17 cellular contexts compared by ENCODE assay signal in the genomic region with DNA sequence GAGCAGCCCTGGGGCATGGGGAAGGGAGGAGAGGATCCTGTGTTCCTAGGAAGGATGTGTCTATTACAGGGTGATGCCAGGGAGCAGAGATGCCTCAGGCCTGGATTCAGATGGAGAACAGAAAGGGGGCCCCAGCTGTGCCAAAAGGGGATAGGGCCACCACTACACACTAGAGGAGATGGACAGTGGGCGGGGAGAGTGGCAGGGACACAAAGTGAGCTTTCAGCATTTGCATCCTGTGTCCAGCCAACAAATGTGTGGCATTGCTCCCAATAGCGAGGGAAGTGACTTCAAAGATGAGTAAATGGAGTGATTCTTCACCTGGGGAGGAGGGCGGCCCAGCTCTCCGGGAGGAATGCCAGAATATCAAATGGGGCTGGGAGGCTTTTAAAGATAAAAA.
"Had no signal": no experiment of that assay in that cellular context is flagged by ENCODE, and none has a peak within 500 bp of the region (broad histone marks: within the 10 kb centered on the region; RNA-seq: fewer than 3 reads in every experiment).

No MANE protein-coding gene starts in this region.

- H3K27ac Mint-ChIP-seq: activated naive CD8-positive, alpha-beta T cell treated with anti-CD3 and anti-CD28 coated beads, Interleukin-2, amount 10 ng/mL, durations not matched to agents 7 days and 5 days; memory B cell; natural killer cell treated with Interleukin-12 subunit alpha and Interleukin-12 subunit beta and Interleukin-15 and Interleukin-18, amount 100 ng/mL, for 72 hours had no signal

- H3K4me1 ChIP-seq: colonic mucosa, upper lobe of right lung had no signal

- H3K27me3 Mint-ChIP-seq: natural killer cell treated with Interleukin-12 subunit alpha and Interleukin-12 subunit beta and Interleukin-15 and Interleukin-18, amount 100 ng/mL, for 72 hours had no signal

- DNase-seq: activated CD4-positive, alpha-beta T cell treated with anti-CD3 and anti-CD28 coated beads, Interleukin-2, amount 50 U/mL, for 1 hour; activated naive CD4-positive, alpha-beta T cell; activated naive CD8-positive, alpha-beta T cell treated with anti-CD3 and anti-CD28 coated beads, Interleukin-2, amount 10 ng/mL, durations not matched to agents 7 days and 5 days; colonic mucosa; foreskin melanocyte; left lung; SK-N-SH; stimulated activated naive CD8-positive, alpha-beta T cell treated with anti-CD3 and anti-CD28 coated beads, Interleukin-15, Interleukin-2, amounts not matched to agents 100 U/mL and 50 U/mL, for 24 hours; T-helper 1 cell; T1000; upper lobe of right lung had no signal

- H3K36me3 Mint-ChIP-seq: activated naive CD8-positive, alpha-beta T cell treated with anti-CD3 and anti-CD28 coated beads, Interleukin-2, amount 10 ng/mL, durations not matched to agents 7 days and 5 days; memory B cell; natural killer cell treated with Interleukin-12 subunit alpha and Interleukin-12 subunit beta and Interleukin-15 and Interleukin-18, amount 100 ng/mL, for 72 hours had no signal

- H3K27ac ChIP-seq: ascending aorta, cardiac muscle cell, colonic mucosa, left lung, thoracic aorta, upper lobe of right lung had no signal

- H3K27me3 ChIP-seq: ascending aorta, cardiac muscle cell, colonic mucosa, left lung, upper lobe of right lung had no signal

- H3K36me3 ChIP-seq: ascending aorta, cardiac muscle cell, colonic mucosa, left lung, thoracic aorta, upper lobe of right lung had no signal

- H3K4me3 Mint-ChIP-seq: activated naive CD8-positive, alpha-beta T cell treated with anti-CD3 and anti-CD28 coated beads, Interleukin-2, amount 10 ng/mL, durations not matched to agents 7 days and 5 days; memory B cell; natural killer cell treated with Interleukin-12 subunit alpha and Interleukin-12 subunit beta and Interleukin-15 and Interleukin-18, amount 100 ng/mL, for 72 hours had no signal

- H3K9me3 ChIP-seq: ascending aorta, colonic mucosa, left lung, SK-N-SH, thoracic aorta, upper lobe of right lung had no signal

- ATAC-seq: activated CD4-positive, CD25-positive, alpha-beta regulatory T cell treated with anti-CD3 and anti-CD28 coated beads, Interleukin-2, amount 50 U/mL, for 24 hours; natural killer cell treated with Interleukin-12 subunit alpha and Interleukin-12 subunit beta and Interleukin-15 and Interleukin-18, amount 100 ng/mL, for 72 hours; stimulated activated naive CD8-positive, alpha-beta T cell treated with anti-CD3 and anti-CD28 coated beads, Interleukin-15, Interleukin-2, amounts not matched to agents 100 U/mL and 50 U/mL, for 24 hours; upper lobe of right lung had no signal

- H3K4me3 ChIP-seq: ascending aorta, cardiac muscle cell, colonic mucosa, left lung, thoracic aorta, upper lobe of right lung had no signal

- H3K9me3 Mint-ChIP-seq: activated naive CD8-positive, alpha-beta T cell treated with anti-CD3 and anti-CD28 coated beads, Interleukin-2, amount 10 ng/mL, durations not matched to agents 7 days and 5 days; memory B cell; natural killer cell treated with Interleukin-12 subunit alpha and Interleukin-12 subunit beta and Interleukin-15 and Interleukin-18, amount 100 ng/mL, for 72 hours had no signal
